In the genomic region with DNA sequence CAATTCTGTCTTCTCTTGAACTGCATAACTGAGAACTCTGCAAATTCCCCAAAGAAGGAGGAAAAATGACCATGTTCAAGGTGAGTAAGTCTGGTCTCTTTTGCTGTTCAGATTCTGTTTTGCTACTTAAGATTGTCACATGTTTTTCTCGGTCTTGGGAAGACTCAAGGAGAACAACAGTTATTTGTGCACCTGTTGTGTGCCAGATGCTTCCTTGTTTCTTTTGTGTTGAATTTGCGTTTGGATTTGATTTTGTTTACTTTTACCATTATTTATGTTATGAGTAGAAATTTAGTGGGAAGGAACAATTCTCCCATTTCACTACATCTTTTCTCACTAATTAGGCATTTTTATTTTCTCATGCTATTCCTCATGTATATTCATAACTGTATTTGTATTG, we compare ENCODE assay signal across 1 cellular context.
"Had no signal": no experiment of that assay in that cellular context is flagged by ENCODE, and none has a peak within 500 bp of the region (broad histone marks: within the 10 kb centered on the region; RNA-seq: fewer than 3 reads in every experiment).

No MANE protein-coding gene starts in this region.

- ATAC-seq: GM12878 had no signal

- H3K4me3 ChIP-seq: GM12878 had no signal
